ENCODE assay signal across 15 cellular contexts in the genomic region with DNA sequence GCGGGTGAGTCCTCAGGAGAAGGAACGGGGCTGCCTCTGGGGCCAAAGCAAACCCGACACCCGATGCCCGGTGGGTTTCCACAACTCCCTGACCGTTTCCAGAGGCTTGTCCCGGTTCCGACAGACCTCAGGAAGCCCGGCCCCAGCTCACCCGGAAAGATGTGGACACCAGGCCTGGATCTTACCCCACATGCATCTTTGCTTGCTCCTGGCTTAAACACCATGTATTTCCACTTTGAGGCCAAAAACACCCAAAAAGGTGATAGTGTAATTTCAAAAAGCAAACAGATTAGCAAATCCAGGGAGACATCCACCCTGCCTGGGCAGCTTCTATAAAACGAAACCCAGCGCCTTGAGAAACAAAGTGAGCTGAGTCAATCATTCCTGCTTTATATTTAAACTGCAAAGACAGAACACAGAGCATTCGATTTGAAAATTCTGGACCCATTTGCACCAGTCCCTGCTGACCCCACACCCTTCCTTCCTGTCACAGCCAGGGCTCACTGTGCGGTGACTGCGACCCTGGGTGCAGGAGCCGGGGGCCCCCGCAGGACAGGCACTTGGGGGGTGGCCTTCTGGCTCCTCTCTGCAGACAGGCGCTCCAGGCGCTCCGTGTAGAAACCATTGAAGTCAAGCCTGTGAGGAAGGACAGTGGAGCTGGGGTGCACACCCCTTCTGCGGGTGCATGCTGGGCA. TPM values are rescaled to one million over a fixed set of nuclear protein-coding genes. Genes with fewer than 3 reads are reported as not detected.
DNase-seq lines count a peak whose midpoint lies in the region; ATAC-seq and TF ChIP-seq lines count a peak whose summit lies in the region.
"Had no signal": no experiment of that assay in that cellular context is flagged by ENCODE, and none has a peak within 500 bp of the region (broad histone marks: within the 10 kb centered on the region; RNA-seq: fewer than 3 reads in every experiment).

No MANE protein-coding gene starts in this region.

- no peaks in the 10 kb centered on the region for H3K9me3 Mint-ChIP-seq in CD8-positive, alpha-beta memory T cell
- H3K9me3 Mint-ChIP-seq: activated T-helper 1 cell treated with anti-CD3 and anti-CD28 coated beads, Interleukin-12 subunit alpha, Interleukin-12 subunit beta, Interleukin-2, Interleukin-4 antibody, amounts not matched to agents 30 ng/mL and 10 ng/mL and 1 ng/mL, durations not matched to agents 14 hours and 24 hours and 36 hours had no signal

- CTCF ChIA-PET in CD8-positive, alpha-beta memory T cell (lab: Charles Lee): interaction anchor here (1.7 to 4.3 kb wide), 3 partner anchors 18 to 28 kb away, joined by 6 to 28 read pairs (median 13); no protein-coding TSS in a partner anchor

- H3K36me3 ChIP-seq in CD8-positive, alpha-beta memory T cell (ENCODE audit: insufficient read depth, low read length): peaks cover 5% of the 10 kb centered on the region
- H3K36me3 ChIP-seq in NT2/D1 (ENCODE audit: insufficient read depth, insufficient read length, low read length): peaks cover 46% of the 10 kb centered on the region
- H3K36me3 ChIP-seq in prostate gland: peaks cover 5 to 27% of the 10 kb centered on the region in 2 donors

- H3K4me1 ChIP-seq in CD8-positive, alpha-beta memory T cell (ENCODE audit: insufficient read depth, low read length): peaks cover 45% of the 10 kb centered on the region
- H3K4me1 ChIP-seq in NT2/D1 (ENCODE audit: insufficient read depth, insufficient read length) (peaks cover 20% of the 10 kb centered on the region), prostate gland (replicated peaks) (peaks cover 6% of the 10 kb centered on the region)

- POLR2A ChIA-PET in CD8-positive, alpha-beta memory T cell (lab: Charles Lee): interaction anchor here (1.2 to 2.2 kb wide), 5 partner anchors 16 to 57 kb away, joined by 3 to 15 read pairs (median 7); a partner anchor contains a TSS

- peak overlapping the region; percentile 96 for H3K27ac ChIP-seq in CD8-positive, alpha-beta memory T cell (ENCODE audit: low read depth, low read length)
- H3K27ac ChIP-seq in epithelial cell of prostate (peak overlapping the region; percentile 90), prostate gland (peak overlapping the region; percentile 41 to 73)

- peak overlapping the region in 3 of 7 donors; percentile 41 to 91 (median 84) for H3K4me3 Mint-ChIP-seq in CD8-positive, alpha-beta memory T cell

- no peaks in the 10 kb centered on the region for H3K27me3 ChIP-seq in CD8-positive, alpha-beta memory T cell (ENCODE audit: insufficient read depth, low read length, poor library complexity, severe bottlenecking)
- H3K27me3 ChIP-seq in NT2/D1 (ENCODE audit: insufficient read depth, insufficient read length) (peaks cover 5% of the 10 kb centered on the region), prostate gland (replicated peaks; ENCODE audit: insufficient read depth) (no peaks in the 10 kb centered on the region)

- no peaks in the 10 kb centered on the region for H3K27me3 Mint-ChIP-seq in CD8-positive, alpha-beta memory T cell

- H3K9ac ChIP-seq in NT2/D1 (ENCODE audit: insufficient read length, low read depth): peak overlapping the region; percentile 32

- 78% methylated on average over 21 of the region's 21 CpGs for WGBS in prostate gland

- TF ChIP-seq POLR2A in prostate gland (IDR thresholded peaks at IDR 0.05): no peak

- H3K4me1 Mint-ChIP-seq in CD8-positive, alpha-beta memory T cell: peaks cover 23 to 54% (median 35%) of the 10 kb centered on the region in 3 donors

- no peak for DNase-seq in CD8-positive, alpha-beta memory T cell
- DNase-seq in NT2/D1 (ENCODE audit: low read depth, low spot score) (no peak), epithelial cell of prostate (ENCODE audit: low read depth, low spot score) (no peak), prostate gland (ENCODE audit: low spot score) (no peak)
- DNase-seq: activated CD4-positive, alpha-beta T cell treated with anti-CD3 and anti-CD28 coated beads for 1 hour; NCI-H1417 treated with DMSO at 0.1 percent for 48 hours had no signal

- TF ChIP-seq CTCF in prostate gland (IDR thresholded peaks at IDR 0.05): no peak

- ATAC-seq in HG03045 (IDR thresholded peaks at IDR 0.05; ENCODE audit: unreplicated experiment): no peak
- ATAC-seq in GM18498 (IDR thresholded peaks at IDR 0.05; ENCODE audit: unreplicated experiment): no peak
- ATAC-seq in GM19397 (IDR thresholded peaks at IDR 0.05; ENCODE audit: unreplicated experiment): no peak

- intact Hi-C loops in prostate gland (cut with DNase I): no loop called here

- peaks cover 0 to 54% (median 4%) of the 10 kb centered on the region in 3 donors for H3K36me3 Mint-ChIP-seq in CD8-positive, alpha-beta memory T cell

- no peak overlapping the region for H3K4me3 ChIP-seq in CD8-positive, alpha-beta memory T cell (ENCODE audit: low read length)
- H3K4me3 ChIP-seq in NT2/D1 (ENCODE audit: insufficient read length, low read depth) (no peak overlapping the region), prostate gland (no peak overlapping the region)

- H3K27ac Mint-ChIP-seq in CD8-positive, alpha-beta memory T cell: peak overlapping the region; percentile 94 to 100 (median 98)

- H3K9me3 ChIP-seq in CD8-positive, alpha-beta memory T cell (ENCODE audit: low read length): no peaks in the 10 kb centered on the region
- H3K9me3 ChIP-seq in NT2/D1 (ENCODE audit: insufficient read depth, low read length) (no peaks in the 10 kb centered on the region), prostate gland (no peaks in the 10 kb centered on the region)

RNA-seq across cellular contexts. Expression of a gene that starts 2.7 kb away (rescaled TPM):
- 10 to 100 TPM; 67.0 to 70.0 TPM for total RNA-seq in CD8-positive, alpha-beta memory T cell
- 74.9 TPM for polyA plus RNA-seq in CD8-positive, alpha-beta memory T cell
- 1 to 10 TPM; 7.2 to 7.4 TPM for total RNA-seq in prostate gland

RNA-seq across cellular contexts. Expression of a gene that starts 29.3 kb away (rescaled TPM):
- total RNA-seq in CD8-positive, alpha-beta memory T cell: 10 to 100 TPM; 67.9 to 68.1 TPM
- 39.9 TPM for polyA plus RNA-seq in CD8-positive, alpha-beta memory T cell
- total RNA-seq in prostate gland: 10 to 100 TPM; 53.5 to 78.5 TPM

RNA-seq across cellular contexts. Expression of a gene that starts 29.3 kb away (rescaled TPM):
- total RNA-seq in CD8-positive, alpha-beta memory T cell: 10 to 100 TPM; 82.2 to 83.2 TPM
- polyA plus RNA-seq in CD8-positive, alpha-beta memory T cell: 90.8 TPM
- total RNA-seq in prostate gland: 10 to 100 TPM; 52.8 to 57.6 TPM

RNA-seq across cellular contexts. Expression of a gene that starts 41.8 kb away (rescaled TPM):
- total RNA-seq in CD8-positive, alpha-beta memory T cell: not detected
- polyA plus RNA-seq in CD8-positive, alpha-beta memory T cell: not detected
- 1 to 10 TPM in 1 of 2 donors, under 1 TPM in 1; 0.18 to 1.8 TPM for total RNA-seq in prostate gland
- total RNA-seq: activated T-helper 1 cell treated with anti-CD3 and anti-CD28 coated beads, Interleukin-12 subunit alpha, Interleukin-12 subunit beta, Interleukin-2, Interleukin-4 antibody, amounts not matched to agents 30 ng/mL and 10 ng/mL and 1 ng/mL, durations not matched to agents 14 hours and 24 hours and 36 hours; dermis microvascular lymphatic vessel endothelial cell; fibroblast of villous mesenchyme; NCI-H460; T-helper 1 cell treated with Interleukin-12 subunit alpha and Interleukin-12 subunit beta and Interleukin-4 antibody, amounts not matched to agents 30 ng/mL and 1 ng/mL, for 36 hours had no signal

RNA-seq across cellular contexts. Expression of a gene that starts 49.4 kb away (rescaled TPM):
- total RNA-seq in CD8-positive, alpha-beta memory T cell: not detected
- not detected for polyA plus RNA-seq in CD8-positive, alpha-beta memory T cell
- 1 to 10 TPM in 1 of 2 donors, not detected in 1; 9.2 TPM for total RNA-seq in prostate gland
- total RNA-seq: activated T-helper 1 cell treated with anti-CD3 and anti-CD28 coated beads, Interleukin-12 subunit alpha, Interleukin-12 subunit beta, Interleukin-2, Interleukin-4 antibody, amounts not matched to agents 30 ng/mL and 10 ng/mL and 1 ng/mL, durations not matched to agents 14 hours and 24 hours and 36 hours; dermis microvascular lymphatic vessel endothelial cell; fibroblast of villous mesenchyme; HT1080; NCI-H460; T-helper 1 cell treated with Interleukin-12 subunit alpha and Interleukin-12 subunit beta and Interleukin-4 antibody, amounts not matched to agents 30 ng/mL and 1 ng/mL, for 36 hours had no signal

Comparison
In these comparisons a context has a peak if more than half of its experiments do, and no peak if none do; other contexts are left out.
1. RNA of a gene that starts 2.7 kb away (total RNA-seq): 67.0 to 70.0 TPM in CD8-positive, alpha-beta memory T cell; 7.2 to 7.4 TPM in prostate gland; every median in the first group is over 4 times any median in the second.
2. Peak in every context shown above with its lines, with median percentiles within 50 percentile points of each other: H3K27ac ChIP-seq.